In the genomic region with DNA sequence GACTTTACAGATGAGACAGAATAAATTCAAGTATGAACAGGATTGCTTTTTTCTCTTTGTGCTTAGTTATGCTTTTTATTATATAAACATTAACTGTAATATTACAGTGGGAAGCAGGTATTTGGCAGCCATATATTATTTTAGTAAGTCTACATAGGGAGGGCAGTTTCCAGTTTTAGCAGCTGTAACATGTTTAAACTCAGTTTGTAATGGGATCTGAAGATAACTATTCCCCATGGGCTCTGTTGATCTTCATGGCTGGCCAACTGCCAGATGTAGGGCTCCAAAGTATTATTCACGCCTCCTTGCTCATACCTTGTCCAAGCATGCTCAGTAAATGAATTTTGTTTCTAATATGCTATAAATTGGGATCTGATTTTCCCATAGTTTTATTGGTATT, we compare ENCODE assay signal across 8 cellular contexts.
DNase-seq lines count a peak whose midpoint lies in the region; ATAC-seq and TF ChIP-seq lines count a peak whose summit lies in the region.

No MANE protein-coding gene starts in this region.

- H3K4me3 ChIP-seq in BLaER1 treated with 17β-estradiol and CSF1 and Interleukin-3, amounts not matched to agents 10 nM and 100 nM, result 0 out of 20 replicates have a peak overlapping the region, but pooled peaks of 1 of the 10 experiments have one; percentile 10
- peak overlapping the region; percentile 56 for H3K4me3 ChIP-seq in thoracic aorta

- H3K36me3 ChIP-seq in BLaER1 treated with 17β-estradiol and CSF1 and Interleukin-3, amounts not matched to agents 10 nM and 100 nM, result peaks cover 56 to 81% (median 68%) of the 10 kb centered on the region in 11 experiments
- H3K36me3 ChIP-seq in thoracic aorta, result peaks cover 14% of the 10 kb centered on the region

- peaks cover 0 to 10% of the 10 kb centered on the region in 2 donors for H3K9me3 Mint-ChIP-seq in activated naive CD4-positive, alpha-beta T cell treated with anti-CD3 and anti-CD28 coated beads, Interleukin-2, amount 50 U/mL, for 72 hours

- peaks cover 49 to 71% (median 64%) of the 10 kb centered on the region in 10 experiments for H3K4me1 ChIP-seq in BLaER1 treated with 17β-estradiol and CSF1 and Interleukin-3, amounts not matched to agents 10 nM and 100 nM
- peaks cover 44 to 69% of the 10 kb centered on the region in 2 donors for H3K4me1 ChIP-seq in thoracic aorta (ENCODE audit: control insufficient read depth in 1 of 2, low read depth in 2 of 2)

- H3K4me2 ChIP-seq in BLaER1 treated with 17β-estradiol and CSF1 and Interleukin-3, amounts not matched to agents 10 nM and 100 nM, result peak overlapping the region; percentile 69 to 89 (median 80); a peak in 21 of 22 replicates

- H3K36me3 Mint-ChIP-seq in activated naive CD4-positive, alpha-beta T cell treated with anti-CD3 and anti-CD28 coated beads, Interleukin-2, amount 50 U/mL, for 72 hours, result peaks cover 31 to 82% of the 10 kb centered on the region in 2 donors

- no peak for ATAC-seq in activated naive CD4-positive, alpha-beta T cell treated with anti-CD3 and anti-CD28 coated beads, Interleukin-2, amount 50 U/mL, for 72 hours
- no peak for ATAC-seq in thoracic aorta (ENCODE audit: insufficient number of reproducible peaks, low FRiP score, low read depth)

- peak; percentile 54 for DNase-seq in NCI-H146 (lab: John Stamatoyannopoulos, UW)
- no peak for DNase-seq in activated naive CD4-positive, alpha-beta T cell treated with anti-CD3 and anti-CD28 coated beads, Interleukin-2, amount 50 U/mL, for 72 hours (ENCODE audit: low spot score in 2 of 2)
- peak; percentile 84 for DNase-seq in iris pigment epithelial cell (ENCODE audit: low read depth)
- no peak for DNase-seq in thoracic aorta (ENCODE audit: low spot score)
- no peak for DNase-seq in activated gamma-delta T cell (lab: John Stamatoyannopoulos, UW)
- no peak for DNase-seq in stimulated activated CD4-positive, alpha-beta T cell treated with anti-CD3 and anti-CD28 coated beads, Interleukin-12 subunit alpha, Interleukin-12 subunit beta, amount 100 ng/mL, for 4 hours
- no peak for DNase-seq in SHP77 treated with DMSO at 0.1 percent for 48 hours (lab: John Stamatoyannopoulos, UW)

- H3K9ac ChIP-seq in BLaER1 treated with 17β-estradiol and CSF1 and Interleukin-3, amounts not matched to agents 10 nM and 100 nM, result peak overlapping the region in 10 of 11 experiments; percentile 70 to 82 (median 78); a peak in 15 of 22 replicates

- peaks cover 0 to 82% (median 0%) of the 10 kb centered on the region in 11 experiments; a peak in 2 of 22 replicates for H4K20me1 ChIP-seq in BLaER1 treated with 17β-estradiol and CSF1 and Interleukin-3, amounts not matched to agents 10 nM and 100 nM

- H3K27ac Mint-ChIP-seq in activated naive CD4-positive, alpha-beta T cell treated with anti-CD3 and anti-CD28 coated beads, Interleukin-2, amount 50 U/mL, for 72 hours, result peak overlapping the region; percentile 87 to 92

- H3K27me3 ChIP-seq in BLaER1 treated with 17β-estradiol and CSF1 and Interleukin-3, amounts not matched to agents 10 nM and 100 nM, result no peaks in the 10 kb centered on the region; a peak in 3 of 22 replicates
- no peaks in the 10 kb centered on the region for H3K27me3 ChIP-seq in thoracic aorta (replicated peaks; ENCODE audit: insufficient read depth)

- H3K9me3 ChIP-seq in BLaER1 treated with 17β-estradiol and CSF1 and Interleukin-3, amounts not matched to agents 10 nM and 100 nM (replicated peaks in 1 of 11), result peaks cover 0 to 23% (median 15%) of the 10 kb centered on the region in 11 experiments; a peak in 13 of 22 replicates
- H3K9me3 ChIP-seq in thoracic aorta, result no peaks in the 10 kb centered on the region

- no peak for TF ChIP-seq CTCF in thoracic aorta (IDR thresholded peaks at IDR 0.05)

- H3K27ac ChIP-seq in BLaER1 treated with 17β-estradiol and CSF1 and Interleukin-3, amounts not matched to agents 10 nM and 100 nM, result peak overlapping the region; percentile 73 to 91 (median 88); a peak in 21 of 22 replicates
- H3K27ac ChIP-seq in thoracic aorta, result peak overlapping the region; percentile 77 to 85

Comparison
In these comparisons a context has a peak if more than half of its experiments do, and no peak if none do; other contexts are left out.
1. DNase-seq: peak in NCI-H146 (single experiment) and iris pigment epithelial cell (single experiment); none in activated naive CD4-positive, alpha-beta T cell treated with anti-CD3 and anti-CD28 coated beads, Interleukin-2, amount 50 U/mL, for 72 hours (0 of 2), thoracic aorta (single experiment), activated gamma-delta T cell (single experiment), stimulated activated CD4-positive, alpha-beta T cell treated with anti-CD3 and anti-CD28 coated beads, Interleukin-12 subunit alpha, Interleukin-12 subunit beta, amount 100 ng/mL, for 4 hours (single experiment) and SHP77 treated with DMSO at 0.1 percent for 48 hours (single experiment).